9 cellular contexts compared by ENCODE assay signal in the genomic region with DNA sequence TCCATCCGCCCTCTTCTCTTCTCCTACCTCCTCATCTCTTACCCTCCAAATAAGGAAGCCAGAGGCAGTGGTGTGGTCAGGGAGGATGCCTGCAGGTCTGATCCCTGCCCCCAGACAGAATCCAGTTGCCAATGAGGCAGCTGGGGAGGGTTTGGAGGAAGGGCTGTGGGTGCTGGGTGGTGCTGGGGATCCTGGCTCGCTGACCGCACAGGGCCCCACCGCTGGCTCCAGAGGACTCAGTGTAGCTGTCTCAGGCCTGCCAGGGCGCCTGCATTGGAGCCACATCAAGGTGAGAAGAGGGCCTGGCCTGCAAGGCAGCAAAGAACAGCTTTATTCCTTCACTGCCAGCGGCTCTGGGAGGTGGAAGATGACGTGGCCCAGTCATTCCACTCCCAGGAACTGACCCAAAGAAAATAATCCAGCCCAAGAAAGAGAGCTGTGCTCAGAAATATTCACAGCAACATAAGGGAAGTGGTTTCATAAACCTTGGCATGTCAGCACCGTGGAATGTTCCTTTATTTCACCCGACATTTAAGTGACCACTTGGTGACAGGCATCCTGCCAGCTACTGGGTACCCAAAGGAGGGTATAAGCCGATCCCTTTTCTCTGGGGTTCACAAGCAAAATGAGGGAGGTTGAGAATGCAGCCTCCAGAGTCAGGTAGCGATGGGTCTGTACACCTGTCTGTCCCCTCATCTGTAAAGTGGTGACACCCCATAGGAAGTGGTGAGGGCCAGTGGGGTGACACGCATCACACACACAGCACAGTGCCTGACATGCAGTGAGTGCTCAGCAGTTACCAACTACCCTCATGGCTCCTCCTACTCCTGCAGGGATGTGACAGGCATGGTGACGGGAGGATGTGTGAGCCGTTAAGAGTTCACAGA.
A peak's percentile ranks its signal among the peaks of the same experiment; 100 is the strongest.
DNase-seq lines count a peak whose midpoint lies in the region; ATAC-seq, FAIRE-seq and TF ChIP-seq lines count a peak whose summit lies in the region.
"Had no signal": no experiment of that assay in that cellular context is flagged by ENCODE, and none has a peak within 500 bp of the region (broad histone marks: within the 10 kb centered on the region; RNA-seq: fewer than 3 reads in every experiment).

No MANE protein-coding gene starts in this region.

- no peak overlapping the region for H3K23ac ChIP-seq in neuronal stem cell (ENCODE audit: low read depth, low read length, poor library complexity)

- peak overlapping the region; percentile 89 to 90 for H3K27ac ChIP-seq in coronary artery
- H3K27ac ChIP-seq in neuronal stem cell (replicated peaks; ENCODE audit: low read length) = no peak overlapping the region

- DNase-seq in GM18507 (ENCODE audit: extremely low spot score, insufficient read length, low read depth) (no peak), MG63 (peak; percentile 96), coronary artery (ENCODE audit: low spot score) (peak; percentile 90), neuronal stem cell (ENCODE audit: low spot score) (no peak), ecto neural progenitor cell (ENCODE audit: low spot score) (no peak), NCI-H1930 (lab: John Stamatoyannopoulos, UW) (no peak)
- DNase-seq: naive thymus-derived CD8-positive, alpha-beta T cell had no signal

- peak overlapping the region; percentile 47 for H3K14ac ChIP-seq in neuronal stem cell (ENCODE audit: low read length)

- no peak overlapping the region for H2BK120ac ChIP-seq in neuronal stem cell (ENCODE audit: low read depth, low read length)

- ATAC-seq in GM21381 (IDR thresholded peaks at IDR 0.05; ENCODE audit: unreplicated experiment) (no peak), HG03039 (IDR thresholded peaks at IDR 0.05; ENCODE audit: unreplicated experiment) (no peak)

- H3K9me3 ChIP-seq in MG63 (no peaks in the 10 kb centered on the region), neuronal stem cell (replicated peaks in 1 of 2; ENCODE audit: control insufficient read depth in 2 of 2, insufficient read depth in 1 of 2, low read depth in 1 of 2, low read length in 2 of 2) (peaks cover 0 to 2% of the 10 kb centered on the region in 2 donors)

- peak; percentile 21 for FAIRE-seq in GM18507 (lab: Jason Lieb, UNC)

- peak overlapping the region; percentile 29 for H2AK5ac ChIP-seq in neuronal stem cell (ENCODE audit: low read depth, low read length)

- WGBS in neuronal stem cell (ENCODE audit: extremely low coverage in 2 of 2, insufficient read length in 2 of 2, insufficient replicate concordance in 1 of 2), 2 donors = no CpG with 5 or more reads among the region's 14 CpGs

- H2BK15ac ChIP-seq in neuronal stem cell (ENCODE audit: low read length) = no peak overlapping the region

- no peak overlapping the region for H2AFZ ChIP-seq in neuronal stem cell (ENCODE audit: low read length)

- H4K8ac ChIP-seq in neuronal stem cell (ENCODE audit: low read depth, low read length) = no peak overlapping the region

- H2BK12ac ChIP-seq in neuronal stem cell (ENCODE audit: low read length) = no peak overlapping the region

- H3K4me3 ChIP-seq in MG63 (no peak overlapping the region), coronary artery (peak overlapping the region; percentile 26), neuronal stem cell (ENCODE audit: low read length in 2 of 2) (no peak overlapping the region)

- no peak overlapping the region for H3K4me2 ChIP-seq in neuronal stem cell (ENCODE audit: insufficient read depth, low read length, poor library complexity, severe bottlenecking)

- no peaks in the 10 kb centered on the region for H3K79me1 ChIP-seq in neuronal stem cell (ENCODE audit: low read depth, low read length)

- H3K27me3 ChIP-seq in MG63 = no peaks in the 10 kb centered on the region
- H3K27me3 ChIP-seq in neuronal stem cell (ENCODE audit: control insufficient read depth in 3 of 3, insufficient read depth in 3 of 3, low read depth in 1 of 3, low read length in 3 of 3) = peaks cover 0 to 2% (median 0%) of the 10 kb centered on the region in 3 experiments

- no peak overlapping the region for H3K4ac ChIP-seq in neuronal stem cell (ENCODE audit: low read length)

- no peak overlapping the region for H4K91ac ChIP-seq in neuronal stem cell (ENCODE audit: low read depth, low read length, poor library complexity)

- no peak for TF ChIP-seq CTCF in coronary artery (IDR thresholded peaks at IDR 0.05)

- H3K36me3 ChIP-seq in MG63 (no peaks in the 10 kb centered on the region), neuronal stem cell (replicated peaks in 1 of 2; ENCODE audit: control insufficient read depth in 2 of 2, insufficient read depth in 2 of 2, low read length in 2 of 2) (no peaks in the 10 kb centered on the region)

- no peaks in the 10 kb centered on the region for H3K4me1 ChIP-seq in neuronal stem cell (ENCODE audit: control insufficient read depth in 2 of 2, insufficient read depth in 1 of 2, low read depth in 1 of 2, low read length in 2 of 2)

- no peak overlapping the region for H2BK5ac ChIP-seq in neuronal stem cell (ENCODE audit: low read length)

- no peak overlapping the region for H3K9ac ChIP-seq in neuronal stem cell (ENCODE audit: low read depth, low read length, poor library complexity)

- peak overlapping the region; percentile 11 for H3K18ac ChIP-seq in neuronal stem cell (ENCODE audit: low read length)

Comparison
In these comparisons a context has a peak if more than half of its experiments do, and no peak if none do; other contexts are left out.
1. DNase-seq: peak in MG63 (single experiment) and coronary artery (single experiment); none in GM18507 (single experiment), neuronal stem cell (single experiment), ecto neural progenitor cell (single experiment) and NCI-H1930 (0 of 2).